In genomic region chr3:49358884-49359225, GRCh38 we compare ENCODE assay signal across 8 cellular contexts. TPM values are rescaled to one million over a fixed set of nuclear protein-coding genes. Genes with fewer than 3 reads are reported as not detected.
A peak's percentile ranks its signal among the peaks of the same experiment; 100 is the strongest.
DNase-seq lines count a peak whose midpoint lies in the region; ATAC-seq and TF ChIP-seq lines count a peak whose summit lies in the region.

No MANE protein-coding gene starts in this region.

- peak overlapping the region; percentile 96 for H4K8ac ChIP-seq in trophoblast cell (ENCODE audit: low read depth, low read length)

- intact Hi-C loops in PC-9 (cut with micrococcal nuclease; ENCODE audit: unreplicated experiment), result loop anchor here (1.0 to 5.0 kb wide), 2 partner anchors 19 to 53 kb away; partner anchors contain the start of genes RHOA, TCTA and USP4

- no CpG with 5 or more reads among the region's 3 CpGs for WGBS in trophoblast cell (ENCODE audit: extremely low coverage, insufficient coverage, insufficient read length)

- H4K12ac ChIP-seq in trophoblast cell (ENCODE audit: low read depth, low read length), result peak overlapping the region; percentile 90

- POLR2A ChIA-PET in PC-9 (lab: Charles Lee; ENCODE audit: unreplicated experiment), result interaction anchor here (0.6 to 2.2 kb wide), 2 partner anchors 19 to 36 kb away, joined by 5 to 19 read pairs; partner anchors contain the start of gene USP4

- H3K4me3 ChIP-seq in PC-9 (peak overlapping the region; percentile 80; the same call in 1 of the 2 replicates), epithelial cell of esophagus (ENCODE audit: low read length) (peak overlapping the region; percentile 64), trophoblast cell (ENCODE audit: low read depth, low read length) (no peak overlapping the region)

- BruUV-seq in PC-9 (replicated peaks; lab: Mats Ljungman, UMichigan), result no TSS peak

- H3K9me2 ChIP-seq in PC-9 (ENCODE audit: insufficient read depth), result no peaks in the 10 kb centered on the region

- peaks cover 25% of the 10 kb centered on the region for H3K4me1 ChIP-seq in PC-9 (replicated peaks; ENCODE audit: insufficient read depth)
- peaks cover 10 to 13% of the 10 kb centered on the region in 2 experiments for H3K4me1 ChIP-seq in trophoblast cell (ENCODE audit: control insufficient read depth in 1 of 2, insufficient read depth in 2 of 2, low read length in 2 of 2)

- no peak overlapping the region for H2AFZ ChIP-seq in PC-9
- H2AFZ ChIP-seq in trophoblast cell (ENCODE audit: insufficient read depth, low read length, poor library complexity), result peak overlapping the region; percentile 74

- peaks cover 54% of the 10 kb centered on the region; the same call in 1 of the 2 replicates for H3F3A ChIP-seq in PC-9 (ENCODE audit: insufficient read depth, low read depth)

- H3K36me3 ChIP-seq in PC-9 (ENCODE audit: low read depth) (peaks cover 15% of the 10 kb centered on the region), trophoblast cell (ENCODE audit: control insufficient read depth in 1 of 2, insufficient read depth in 2 of 2, low read length in 2 of 2) (peaks cover 48 to 49% of the 10 kb centered on the region in 2 experiments)

- H3K79me1 ChIP-seq in trophoblast cell (ENCODE audit: low read length), result peaks cover 13% of the 10 kb centered on the region

- peak overlapping the region; percentile 93 for H3K4ac ChIP-seq in trophoblast cell (ENCODE audit: low read depth, low read length)

- peak overlapping the region; percentile 92 for H2BK5ac ChIP-seq in trophoblast cell (ENCODE audit: low read depth, low read length, poor library complexity)

- peaks cover 5% of the 10 kb centered on the region; the same call in 1 of the 2 replicates for H4K20me1 ChIP-seq in PC-9 (ENCODE audit: insufficient read depth)

- peak overlapping the region; percentile 94 for H3K18ac ChIP-seq in trophoblast cell (ENCODE audit: low read length)

- peak overlapping the region; percentile 95 for H3K14ac ChIP-seq in trophoblast cell (ENCODE audit: low read length)

- peak overlapping the region; percentile 18 for H3K9ac ChIP-seq in trophoblast cell (ENCODE audit: low read length)

- TF ChIP-seq CTCF in PC-9 (conservative IDR thresholded peaks at IDR 0.05) (no peak), epithelial cell of esophagus (IDR thresholded peaks at IDR 0.05; ENCODE audit: insufficient read depth, low read depth, low read length, missing control alignments) (no peak)

- H3K27ac ChIP-seq in PC-9 (peak overlapping the region; percentile 77), trophoblast cell (ENCODE audit: low read depth, low read length) (peak overlapping the region; percentile 98)

- peak overlapping the region; percentile 95 for H4K91ac ChIP-seq in trophoblast cell (ENCODE audit: low read depth, low read length)

- DNase-seq in activated T-cell treated with anti-CD3 and anti-CD28 coated beads for 24 hours (ENCODE audit: low read depth) (peak; percentile 18), PC-9 (no peak), epithelial cell of esophagus (ENCODE audit: low read depth) (peak; percentile 23), trophoblast cell (no peak), DMS 273 treated with DMSO at 0.1 percent for 48 hours (lab: John Stamatoyannopoulos, UW) (no peak)
- DNase-seq in activated T-cell treated with anti-CD3 and anti-CD28 coated beads, Interleukin-2, amount 50 U/mL, for 48 hours, result no peak

- H2AK5ac ChIP-seq in trophoblast cell (ENCODE audit: low read length), result peak overlapping the region; percentile 90

- H2BK12ac ChIP-seq in trophoblast cell (ENCODE audit: low read length), result peak overlapping the region; percentile 67

- H3K4me2 ChIP-seq in PC-9 (peak overlapping the region; percentile 86), trophoblast cell (ENCODE audit: low read length) (peak overlapping the region; percentile 58)

- no peak for ATAC-seq in HG03342 (IDR thresholded peaks at IDR 0.05; ENCODE audit: unreplicated experiment)
- no peak for ATAC-seq in GM18907 (IDR thresholded peaks at IDR 0.05; ENCODE audit: unreplicated experiment)

- CTCF ChIA-PET in PC-9 (lab: Charles Lee), result interaction anchor here (0.5 to 1.0 kb wide), 2 partner anchors 19 to 444 kb away, joined by 3 read pairs; partner anchors contain the start of genes INKA1 and USP4

- H3K9me3 ChIP-seq in PC-9 (ENCODE audit: insufficient read depth, low read depth), result no peaks in the 10 kb centered on the region
- peaks cover 2% of the 10 kb centered on the region for H3K9me3 ChIP-seq in trophoblast cell (ENCODE audit: insufficient read depth, low read depth, low read length)

- H3K27me3 ChIP-seq in PC-9 (ENCODE audit: insufficient read depth, low read depth) (no peaks in the 10 kb centered on the region), trophoblast cell (ENCODE audit: insufficient read depth, low read length) (no peaks in the 10 kb centered on the region)

- no peak overlapping the region for H3K23ac ChIP-seq in trophoblast cell (ENCODE audit: low read length)

- peaks cover 26% of the 10 kb centered on the region for H3K79me2 ChIP-seq in PC-9 (ENCODE audit: low read depth)
- H3K79me2 ChIP-seq in trophoblast cell (ENCODE audit: control insufficient read depth, insufficient read depth, low read length, poor library complexity), result peaks cover 10% of the 10 kb centered on the region

- peak overlapping the region; percentile 96 for H2BK120ac ChIP-seq in trophoblast cell (ENCODE audit: insufficient read depth, low read length, poor library complexity)

RNA-seq across cellular contexts. Expression of gene GPX1, which starts 0.7 kb away (rescaled TPM):
- 386 and 394 TPM in 2 replicates for total RNA-seq in PC-9 (2021)
- polyA plus RNA-seq in trophoblast cell (2013), result 163 and 164 TPM in 2 replicates

RNA-seq across cellular contexts. Expression of gene USP4, which starts 19.0 kb away (rescaled TPM):
- total RNA-seq in PC-9 (2021), result 39.8 and 42.9 TPM in 2 replicates
- polyA plus RNA-seq in trophoblast cell (2013), result 19.2 and 19.3 TPM in 2 replicates

RNA-seq across cellular contexts. Expression of gene RHOA, which starts 52.9 kb away (rescaled TPM):
- total RNA-seq in PC-9 (2021), result 413 and 416 TPM in 2 replicates
- 556 and 567 TPM in 2 replicates for polyA plus RNA-seq in trophoblast cell (2013)

RNA-seq across cellular contexts. Expression of gene TCTA, which starts 53.4 kb away (rescaled TPM):
- total RNA-seq in PC-9 (2021), result 17.0 and 17.2 TPM in 2 replicates
- polyA plus RNA-seq in trophoblast cell (2013), result 6.3 and 6.5 TPM in 2 replicates

Comparison
In these comparisons a context has a peak if more than half of its experiments do, and no peak if none do; other contexts are left out.
1. DNase-seq: peak in activated T-cell treated with anti-CD3 and anti-CD28 coated beads for 24 hours (single experiment) and epithelial cell of esophagus (single experiment); none in activated T-cell treated with anti-CD3 and anti-CD28 coated beads, Interleukin-2, amount 50 U/mL, for 48 hours (0 of 2), PC-9 (0 of 2), trophoblast cell (0 of 2) and DMS 273 treated with DMSO at 0.1 percent for 48 hours (single experiment).